ENCODE assay signal across 1 cellular context in the genomic region with DNA sequence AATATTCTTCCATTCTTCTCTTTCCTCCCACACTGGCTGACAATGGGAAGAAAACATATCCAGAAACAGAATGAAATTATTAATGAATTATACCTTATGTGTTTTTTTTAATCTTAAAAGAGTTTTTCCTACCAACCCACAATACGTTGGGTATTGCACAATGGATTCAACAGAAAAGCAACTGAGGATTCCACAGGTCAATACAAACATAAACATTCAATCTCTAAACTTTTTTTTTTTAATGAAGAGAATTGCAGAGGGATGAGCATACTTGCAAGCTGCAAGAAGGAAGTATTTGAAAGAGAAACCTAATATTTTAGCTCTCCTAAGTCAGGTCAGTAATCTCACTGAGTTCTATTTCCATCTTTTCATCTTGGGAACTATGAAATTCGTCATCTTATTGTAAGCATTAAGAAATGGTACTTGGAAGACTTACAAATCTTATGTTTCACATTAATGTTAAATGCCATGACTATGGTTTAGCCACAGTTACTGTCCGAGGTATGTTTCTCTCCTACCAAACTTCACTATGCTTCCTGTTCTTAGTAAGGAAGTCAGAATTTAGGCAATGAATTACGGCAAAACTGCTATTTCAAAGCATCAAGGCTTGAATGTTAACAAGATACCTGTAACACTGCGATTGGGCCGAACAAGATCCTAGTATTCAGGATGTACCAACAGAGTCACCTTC.
TF ChIP-seq lines count a peak whose summit lies in the region.

No MANE protein-coding gene starts in this region.

TF ChIP-seq in GM23338, 12 proteins besides CTCF, POLR2A, EP300 and RAD21 (continued from another document):
- no peak for TF ChIP-seq ZNF462 (CRISPR knock-in tag; IDR thresholded peaks at IDR 0.05)
- TF ChIP-seq EZH2 (IDR thresholded peaks at IDR 0.05; ENCODE audit: low read depth, unreplicated experiment), result no peak
- no peak for TF ChIP-seq NANOG (IDR thresholded peaks at IDR 0.05; ENCODE audit: borderline replicate concordance)
- TF ChIP-seq, protein P1, sequence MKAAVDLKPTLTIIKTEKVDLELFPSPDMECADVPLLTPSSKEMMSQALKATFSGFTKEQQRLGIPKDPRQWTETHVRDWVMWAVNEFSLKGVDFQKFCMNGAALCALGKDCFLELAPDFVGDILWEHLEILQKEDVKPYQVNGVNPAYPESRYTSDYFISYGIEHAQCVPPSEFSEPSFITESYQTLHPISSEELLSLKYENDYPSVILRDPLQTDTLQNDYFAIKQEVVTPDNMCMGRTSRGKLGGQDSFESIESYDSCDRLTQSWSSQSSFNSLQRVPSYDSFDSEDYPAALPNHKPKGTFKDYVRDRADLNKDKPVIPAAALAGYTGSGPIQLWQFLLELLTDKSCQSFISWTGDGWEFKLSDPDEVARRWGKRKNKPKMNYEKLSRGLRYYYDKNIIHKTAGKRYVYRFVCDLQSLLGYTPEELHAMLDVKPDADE (IDR thresholded peaks at IDR 0.05), result no peak
